ENCODE assay signal across 8 cellular contexts in genomic region chr20:44646023-44646640, GRCh38. TPM values are rescaled to one million over a fixed set of nuclear protein-coding genes. Genes with fewer than 3 reads are reported as not detected.
DNase-seq lines count a peak whose midpoint lies in the region; ATAC-seq, FAIRE-seq and TF ChIP-seq lines count a peak whose summit lies in the region.

No MANE protein-coding gene starts in this region.

- peaks cover 2% of the 10 kb centered on the region for H3K9me3 Mint-ChIP-seq in glutamatergic neuron (ENCODE audit: unreplicated experiment)

- ATAC-seq in HG03460 (IDR thresholded peaks at IDR 0.05; ENCODE audit: unreplicated experiment) (peak; percentile 31), HepG2 (no peak)

- no peak overlapping the region for H3K4me3 ChIP-seq in HepG2 (replicated peaks in 1 of 3; ENCODE audit: insufficient read depth in 1 of 3, low read depth in 2 of 3, low read length in 3 of 3)

- no peak overlapping the region for H2AFZ ChIP-seq in HepG2 (ENCODE audit: low read length)

- H3K9me3 ChIP-seq in HepG2 (ENCODE audit: low read length): no peaks in the 10 kb centered on the region

- no peak overlapping the region for H3K9ac ChIP-seq in HepG2 (ENCODE audit: insufficient read depth, low read depth, low read length)

- intact Hi-C loops in HepG2 (cut with micrococcal nuclease; ENCODE audit: unreplicated experiment): no loop called here

- 75% methylated on average over 4 of the region's 4 CpGs for WGBS in HepG2 (ENCODE audit: low lambda C conversion rate)

- no peaks in the 10 kb centered on the region for H3K36me3 Mint-ChIP-seq in glutamatergic neuron (ENCODE audit: unreplicated experiment)

- no peaks in the 10 kb centered on the region for H3K79me2 ChIP-seq in HepG2 (ENCODE audit: insufficient read depth, low read length)

- no peak for TF ChIP-seq POLR2A in HepG2 (IDR thresholded peaks at IDR 0.05; ENCODE audit: insufficient read depth in 1 of 2, low read depth in 2 of 2, low read length in 2 of 2)

- POLR2A ChIA-PET in HepG2 (lab: Yijun Ruan, JAX): no interaction called here

- H3K4me1 Mint-ChIP-seq in glutamatergic neuron (ENCODE audit: low read depth, unreplicated experiment): no peaks in the 10 kb centered on the region

- CTCF ChIA-PET in HepG2 (lab: Yijun Ruan, JAX; ENCODE audit: low intra/inter-chr PET ratio, low total read pairs): no interaction called here

- H3K36me3 ChIP-seq in HepG2 (replicated peaks in 1 of 2; ENCODE audit: control insufficient read depth in 1 of 2, insufficient read depth in 2 of 2, low read length in 2 of 2): no peaks in the 10 kb centered on the region

- no TSS peak for BruUV-seq in HepG2 (replicated peaks; lab: Mats Ljungman, UMichigan)

- H3K4me1 ChIP-seq in HepG2 (ENCODE audit: insufficient read depth, low read length): peaks cover 36% of the 10 kb centered on the region

- TF ChIP-seq CTCF in HepG2 (CRISPR knock-in tag; IDR thresholded peaks at IDR 0.05) (no peak), glutamatergic neuron (IDR thresholded peaks at IDR 0.05; ENCODE audit: partially characterized antibody, unreplicated experiment) (no peak)

- H3K27me3 Mint-ChIP-seq in glutamatergic neuron (ENCODE audit: unreplicated experiment): peaks cover 9% of the 10 kb centered on the region

- no peak for TF ChIP-seq RAD21 in HepG2 (CRISPR knock-in tag; IDR thresholded peaks at IDR 0.05)

- no peak overlapping the region for H3K27ac Mint-ChIP-seq in glutamatergic neuron (ENCODE audit: unreplicated experiment)

- in situ Hi-C loops in HepG2 (cut with HindIII; ENCODE audit: extremely low pct_ligation_motif_present, low pct_unique_long_range_greater_than_20kb): no loop called here

- TF ChIP-seq EP300 in HepG2 (IDR thresholded peaks at IDR 0.05; ENCODE audit: low read depth in 2 of 2, low read length in 2 of 2) (no peak), HepG2 (CRISPR knock-in tag; IDR thresholded peaks at IDR 0.05; ENCODE audit: borderline replicate concordance) (no peak)

- no peak overlapping the region for H3K4me3 Mint-ChIP-seq in glutamatergic neuron (ENCODE audit: unreplicated experiment)

- H4K20me1 ChIP-seq in HepG2 (ENCODE audit: insufficient read depth, low read length): no peaks in the 10 kb centered on the region

- H3K27ac ChIP-seq in HepG2 (ENCODE audit: extremely low read length, insufficient read depth, low read length): no peak overlapping the region

- peaks cover 2 to 5% of the 10 kb centered on the region in 2 experiments; a peak in 2 of 5 replicates for H3K27me3 ChIP-seq in HepG2 (ENCODE audit: control insufficient read depth in 1 of 2, insufficient read depth in 2 of 2, low read length in 2 of 2)

- no peak overlapping the region for H3K4me2 ChIP-seq in HepG2 (ENCODE audit: low read depth, low read length)

- DNase-seq in NCI-H526 (lab: John Stamatoyannopoulos, UW): peak; percentile 22 to 50
- DNase-seq in NCI-H526 treated with DMSO at 0.1 percent for 48 hours (lab: John Stamatoyannopoulos, UW): no peak
- DNase-seq in T-helper 1 cell: peak in 3 of 5 donors; percentile 8 to 85 (median 22)
- no peak for DNase-seq in HepG2 (ENCODE audit: low spot score)
- no peak for DNase-seq in HK-2 (ENCODE audit: unreplicated experiment)
- no peak for DNase-seq in iPS-NIHi7 (ENCODE audit: extremely low spot score)
- no peak for DNase-seq in glutamatergic neuron

- FAIRE-seq in HepG2 (lab: Jason Lieb, UNC): no peak

TF ChIP-seq in HepG2, 621 proteins besides CTCF, POLR2A, EP300 and RAD21 (continues in another document):
- no peak for TF ChIP-seq RBM39 (IDR thresholded peaks at IDR 0.05; ENCODE audit: low read depth, low read length, poor library complexity, severe bottlenecking)
- TF ChIP-seq ISL2 (CRISPR knock-in tag; IDR thresholded peaks at IDR 0.05): no peak
- TF ChIP-seq ZZZ3 (CRISPR knock-in tag; IDR thresholded peaks at IDR 0.05; ENCODE audit: borderline replicate concordance): no peak
- no peak for TF ChIP-seq ZBTB7B (CRISPR knock-in tag; IDR thresholded peaks at IDR 0.05)
- no peak for TF ChIP-seq GPBP1L1 (CRISPR knock-in tag; IDR thresholded peaks at IDR 0.05)

RNA-seq across cellular contexts. Expression of gene ADA, which starts 5.4 kb away (rescaled TPM):
- total RNA-seq in HepG2 (2016; rRNA removed; fragmentation: Illumina TruSeq; extraction: Trizol) (2.5 and 2.7 TPM in 2 replicates), glutamatergic neuron (ENCODE audit: unreplicated experiment) (3.1 TPM)
- 1.3 and 2.8 TPM in 2 replicates for total RNA-seq in HepG2 (2016; cell fraction: cytosol; rRNA removed; fragmentation: Illumina TruSeq; extraction: Trizol; ENCODE audit: low read depth)
- total RNA-seq in HepG2 (2016; cell fraction: insoluble cytoplasmic fraction; rRNA removed; fragmentation: Illumina TruSeq; extraction: Trizol): 2.0 and 2.9 TPM in 2 replicates
- 1.9 and 2.5 TPM in 2 replicates for total RNA-seq in HepG2 (2016; cell fraction: membrane; rRNA removed; fragmentation: Illumina TruSeq; extraction: Trizol)
- total RNA-seq in HepG2 (2016; cell fraction: nucleus; rRNA removed; fragmentation: Illumina TruSeq; extraction: Trizol): 1.4 and 1.6 TPM in 2 replicates
- 9.8 and 11.3 TPM in 2 replicates for polyA plus RNA-seq in HepG2 (2011; rRNA removed)
- 9.6 and 12.4 TPM in 2 replicates for polyA plus RNA-seq in HepG2 (2011; cell fraction: cytosol; rRNA removed)
- polyA plus RNA-seq in HepG2 (2011; cell fraction: nucleus; rRNA removed): 13.3 and 16.8 TPM in 2 replicates
- polyA plus RNA-seq in HepG2 (2012): 5.1 and 6.0 TPM in 2 replicates
- polyA plus RNA-seq in HepG2 (2016; cell fraction: cytosol; fragmentation: Illumina TruSeq; extraction: Trizol; ENCODE audit: low read depth): 2.7 and 3.0 TPM in 2 replicates
- 4.0 and 4.3 TPM in 2 replicates for polyA plus RNA-seq in HepG2 (2016; cell fraction: insoluble cytoplasmic fraction; fragmentation: Illumina TruSeq; extraction: Trizol; ENCODE audit: low read depth)
- 3.2 TPM in 2 replicates for polyA plus RNA-seq in HepG2 (2016; cell fraction: membrane; fragmentation: Illumina TruSeq; extraction: Trizol; ENCODE audit: low read depth)
- polyA plus RNA-seq in HepG2 (2016; cell fraction: nucleus; fragmentation: Illumina TruSeq; extraction: Trizol; ENCODE audit: insufficient read depth, low read depth): 4.3 and 4.8 TPM in 2 replicates
- polyA minus RNA-seq in HepG2 (2011; rRNA and poly(A)+ RNA removed; ENCODE audit: low replicate concordance): 7.0 and 23.8 TPM in 2 replicates
- polyA minus RNA-seq in HepG2 (2011; cell fraction: cytosol; rRNA and poly(A)+ RNA removed): 2.5 and 2.9 TPM in 2 replicates
- polyA minus RNA-seq in HepG2 (2011; cell fraction: nucleus; rRNA and poly(A)+ RNA removed): 2.5 and 2.8 TPM in 2 replicates

Comparison
In these comparisons a context has a peak if more than half of its experiments do, and no peak if none do; other contexts are left out.
1. DNase-seq: peak in NCI-H526 (2 of 2) and T-helper 1 cell (3 of 5); none in NCI-H526 treated with DMSO at 0.1 percent for 48 hours (single experiment), HepG2 (single experiment), HK-2 (single experiment), iPS-NIHi7 (single experiment) and glutamatergic neuron (single experiment).